Comparison of ENCODE assay signal across 1 cellular context in genomic region chr3:124699686-124700396, GRCh38.
TF ChIP-seq lines count a peak whose summit lies in the region.

No MANE protein-coding gene starts in this region.

TF ChIP-seq in GM23338, 12 proteins besides CTCF, POLR2A, EP300 and RAD21 (continued from another document):
- TF ChIP-seq NANOG (IDR thresholded peaks at IDR 0.05; ENCODE audit: borderline replicate concordance) (no peak), ZNF462 (CRISPR knock-in tag; IDR thresholded peaks at IDR 0.05) (no peak), JUNB (IDR thresholded peaks at IDR 0.05; ENCODE audit: unreplicated experiment) (no peak)
